25 cellular contexts compared by ENCODE assay signal in the genomic region with DNA sequence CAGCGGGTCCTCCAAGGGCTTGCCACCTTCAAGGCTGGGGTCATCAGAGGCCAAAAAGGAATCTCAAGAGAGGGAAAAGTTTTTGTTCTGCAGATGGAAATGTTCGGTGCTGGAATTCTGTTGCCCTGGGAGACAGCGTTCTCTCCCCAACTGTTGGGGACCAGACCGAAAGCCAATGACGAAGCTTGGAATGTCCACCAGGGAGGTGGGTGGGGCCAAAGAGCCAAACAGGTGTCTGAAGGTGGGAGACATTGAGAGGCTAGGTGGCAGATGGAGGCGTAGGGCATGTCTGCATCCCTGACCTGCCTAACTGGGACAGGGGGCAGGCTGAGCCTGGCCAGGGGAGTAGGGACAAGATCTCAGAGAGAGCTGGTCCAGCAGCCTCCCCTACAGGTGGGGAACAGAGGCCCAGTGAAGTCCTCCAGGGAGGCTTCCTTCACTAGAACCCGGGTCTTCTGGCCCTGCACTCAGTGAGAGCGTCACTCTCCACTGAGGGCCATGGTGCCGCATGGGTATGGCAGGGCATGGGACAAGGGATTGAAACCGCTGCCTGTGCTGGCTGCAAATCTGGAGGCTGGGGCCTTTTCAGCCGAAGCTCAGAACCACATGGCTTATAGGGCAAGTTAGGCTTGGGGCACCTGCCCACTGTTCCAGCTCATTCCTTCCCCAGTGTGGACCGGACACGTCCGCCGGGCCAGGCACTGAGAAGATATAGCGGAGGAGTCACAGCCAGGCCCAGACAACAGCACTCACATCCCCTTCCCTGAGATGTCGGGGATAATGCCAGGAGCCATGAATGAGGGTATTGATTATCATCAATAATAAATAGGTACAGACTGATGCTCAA. TPM values are rescaled to one million over a fixed set of nuclear protein-coding genes. Genes with fewer than 3 reads are reported as not detected.
DNase-seq lines count a peak whose midpoint lies in the region; ATAC-seq and TF ChIP-seq lines count a peak whose summit lies in the region.
"Had no signal": no experiment of that assay in that cellular context is flagged by ENCODE, and none has a peak within 500 bp of the region (broad histone marks: within the 10 kb centered on the region; RNA-seq: fewer than 3 reads in every experiment).

No MANE protein-coding gene starts in this region.

- no peaks in the 10 kb centered on the region for H3K79me2 ChIP-seq in GM23338 (replicated peaks; ENCODE audit: insufficient read depth)
- no peaks in the 10 kb centered on the region for H3K79me2 ChIP-seq in neural progenitor cell (ENCODE audit: low read depth)

- H3K4me2 ChIP-seq in GM23338 (no peak overlapping the region), neural progenitor cell (no peak overlapping the region)

- H3K27me3 ChIP-seq in GM23338 (ENCODE audit: insufficient read depth), result peaks cover 19% of the 10 kb centered on the region
- H3K27me3 ChIP-seq in neural progenitor cell, result peaks cover 56% of the 10 kb centered on the region
- H3K27me3 ChIP-seq in uterus, result no peaks in the 10 kb centered on the region

- no peaks in the 10 kb centered on the region for H3K9me2 ChIP-seq in GM23338 (ENCODE audit: insufficient read depth)

- H3K36me3 ChIP-seq in GM23338 (ENCODE audit: insufficient read depth) (no peaks in the 10 kb centered on the region), neural progenitor cell (no peaks in the 10 kb centered on the region), uterus (no peaks in the 10 kb centered on the region)
- H3K36me3 ChIP-seq: BLaER1 treated with 17β-estradiol and CSF1 and Interleukin-3, amounts not matched to agents 10 nM and 100 nM; esophagus squamous epithelium; thoracic aorta had no signal

- no peak overlapping the region for H3K27ac Mint-ChIP-seq in activated T-cell treated with anti-CD3 and anti-CD28 coated beads, Interleukin-2, amount 50 U/mL, for 24 hours
- H3K27ac Mint-ChIP-seq in GM23338, result no peak overlapping the region
- no peak overlapping the region for H3K27ac Mint-ChIP-seq in effector memory CD8-positive, alpha-beta T cell
- no peak overlapping the region for H3K27ac Mint-ChIP-seq in neural progenitor cell
- H3K27ac Mint-ChIP-seq: activated CD8-positive, alpha-beta memory T cell treated with anti-CD3 and anti-CD28 coated beads, Interleukin-2, amount 10 ng/mL, durations not matched to agents 7 days and 5 days had no signal

- no peak overlapping the region for H3K4me3 ChIP-seq in GM23338
- H3K4me3 ChIP-seq in neural progenitor cell, result no peak overlapping the region
- no peak overlapping the region for H3K4me3 ChIP-seq in uterus
- H3K4me3 ChIP-seq: BLaER1 treated with 17β-estradiol and CSF1 and Interleukin-3, amounts not matched to agents 10 nM and 100 nM; esophagus squamous epithelium; thoracic aorta had no signal

- no peak for DNase-seq in activated T-cell treated with anti-CD3 and anti-CD28 coated beads, Interleukin-2, amount 50 U/mL, for 24 hours
- DNase-seq in activated T-cell treated with anti-CD3 and anti-CD28 coated beads, Interleukin-2, amount 50 U/mL, for 48 hours, result no peak
- DNase-seq in GM23338 (ENCODE audit: low spot score) (peak; percentile 75), neural progenitor cell (ENCODE audit: low spot score) (no peak), NCI-H2029 (lab: John Stamatoyannopoulos, UW) (no peak), uterus (no peak)
- DNase-seq in effector memory CD8-positive, alpha-beta T cell, result no peak
- DNase-seq: activated CD4-positive, CD25-positive, alpha-beta regulatory T cell; activated CD8-positive, alpha-beta memory T cell treated with anti-CD3 and anti-CD28 coated beads, Interleukin-2, amount 10 ng/mL, durations not matched to agents 7 days and 5 days; activated effector memory CD4-positive, alpha-beta T cell treated with anti-CD3 and anti-CD28 coated beads, Interleukin-2, amount 50 U/mL, for 16 hours; cerebellar nuclear complex; effector CD4-positive, alpha-beta T cell; esophagus squamous epithelium; midbrain; NCI-H1417 treated with DMSO at 0.1 percent for 48 hours; NCI-H526; nucleus accumbens; stimulated activated CD4-positive, alpha-beta T cell treated with anti-CD3 and anti-CD28 coated beads, Interleukin-15, amount 100 ng/mL, for 24 hours; T-helper 9 cell had no signal

- no peak for ATAC-seq in GM23338
- no peak for ATAC-seq in effector memory CD8-positive, alpha-beta T cell (replicated peaks)
- no peak for ATAC-seq in GM21381 (IDR thresholded peaks at IDR 0.05; ENCODE audit: unreplicated experiment)
- ATAC-seq: activated CD8-positive, alpha-beta memory T cell treated with anti-CD3 and anti-CD28 coated beads, Interleukin-2, amount 10 ng/mL, durations not matched to agents 7 days and 5 days; SK-N-SH treated with all-trans-retinoic acid at 6 μM for 48 hours had no signal

- no peak for TF ChIP-seq POLR2A in uterus (IDR thresholded peaks at IDR 0.05)

- no peaks in the 10 kb centered on the region for H3K9me3 ChIP-seq in neural progenitor cell (ENCODE audit: low read depth)
- no peaks in the 10 kb centered on the region for H3K9me3 ChIP-seq in uterus
- H3K9me3 ChIP-seq: BLaER1 treated with 17β-estradiol and CSF1 and Interleukin-3, amounts not matched to agents 10 nM and 100 nM; esophagus squamous epithelium; thoracic aorta had no signal

- peak overlapping the region; percentile 8 for H3K4me3 Mint-ChIP-seq in activated T-cell treated with anti-CD3 and anti-CD28 coated beads, Interleukin-2, amount 50 U/mL, for 24 hours
- peak overlapping the region; percentile 61 for H3K4me3 Mint-ChIP-seq in GM23338
- peak overlapping the region; percentile 29 to 59 for H3K4me3 Mint-ChIP-seq in effector memory CD8-positive, alpha-beta T cell
- H3K4me3 Mint-ChIP-seq in neural progenitor cell, result peak overlapping the region; percentile 73
- H3K4me3 Mint-ChIP-seq: activated CD8-positive, alpha-beta memory T cell treated with anti-CD3 and anti-CD28 coated beads, Interleukin-2, amount 10 ng/mL, durations not matched to agents 7 days and 5 days had no signal

- no peak overlapping the region for H2AFZ ChIP-seq in GM23338
- H2AFZ ChIP-seq in neural progenitor cell (replicated peaks), result no peak overlapping the region

- H3K4me1 ChIP-seq in GM23338 (ENCODE audit: insufficient read depth) (no peaks in the 10 kb centered on the region), neural progenitor cell (peaks cover 5% of the 10 kb centered on the region), uterus (peaks cover 0 to 16% of the 10 kb centered on the region in 2 donors)

- no peak overlapping the region for H3K9ac ChIP-seq in neural progenitor cell
- H3K9ac ChIP-seq: BLaER1 treated with 17β-estradiol and CSF1 and Interleukin-3, amounts not matched to agents 10 nM and 100 nM had no signal

- H3K4me1 Mint-ChIP-seq in activated T-cell treated with anti-CD3 and anti-CD28 coated beads, Interleukin-2, amount 50 U/mL, for 24 hours (ENCODE audit: low read depth), result peaks cover 25% of the 10 kb centered on the region
- peaks cover 13% of the 10 kb centered on the region for H3K4me1 Mint-ChIP-seq in GM23338
- peaks cover 25 to 27% of the 10 kb centered on the region in 2 donors for H3K4me1 Mint-ChIP-seq in effector memory CD8-positive, alpha-beta T cell (ENCODE audit: low read depth in 2 of 2)
- H3K4me1 Mint-ChIP-seq in neural progenitor cell, result peaks cover 11% of the 10 kb centered on the region

- intact Hi-C loops in uterus (cut with DNase I; ENCODE audit: low total_unique reads), result no loop called here

- H3K27me3 Mint-ChIP-seq in activated T-cell treated with anti-CD3 and anti-CD28 coated beads, Interleukin-2, amount 50 U/mL, for 24 hours, result peaks cover 9% of the 10 kb centered on the region
- H3K27me3 Mint-ChIP-seq in GM23338 (ENCODE audit: insufficient read depth, low read depth, poor library complexity) (peaks cover 37% of the 10 kb centered on the region), neural progenitor cell (ENCODE audit: insufficient read depth, low read depth) (peaks cover 46% of the 10 kb centered on the region)
- peaks cover 0 to 11% of the 10 kb centered on the region in 2 donors for H3K27me3 Mint-ChIP-seq in effector memory CD8-positive, alpha-beta T cell

- H4K20me1 ChIP-seq in GM23338 (replicated peaks; ENCODE audit: insufficient read depth) (no peaks in the 10 kb centered on the region), neural progenitor cell (ENCODE audit: low read depth) (peaks cover 5% of the 10 kb centered on the region)
- H4K20me1 ChIP-seq: BLaER1 treated with 17β-estradiol and CSF1 and Interleukin-3, amounts not matched to agents 10 nM and 100 nM had no signal

- H3K27ac ChIP-seq in GM23338 (ENCODE audit: low read depth), result no peak overlapping the region
- no peak overlapping the region for H3K27ac ChIP-seq in neural progenitor cell
- H3K27ac ChIP-seq in uterus, result no peak overlapping the region
- H3K27ac ChIP-seq: BLaER1 treated with 17β-estradiol and CSF1 and Interleukin-3, amounts not matched to agents 10 nM and 100 nM; esophagus squamous epithelium; thoracic aorta had no signal

- TF ChIP-seq CTCF in GM23338 (conservative IDR thresholded peaks at IDR 0.05; ENCODE audit: low read depth in 2 of 2), result 0 out of 4 replicates have a peak, but pooled peaks of 1 of the 2 experiments have one; percentile 24
- no peak for TF ChIP-seq CTCF in neural progenitor cell (IDR thresholded peaks at IDR 0.05)
- no peak for TF ChIP-seq CTCF in uterus (IDR thresholded peaks at IDR 0.05)

- H3K9me3 Mint-ChIP-seq in activated T-cell treated with anti-CD3 and anti-CD28 coated beads, Interleukin-2, amount 50 U/mL, for 24 hours, result no peaks in the 10 kb centered on the region
- H3K9me3 Mint-ChIP-seq in GM23338 (no peaks in the 10 kb centered on the region), neural progenitor cell (no peaks in the 10 kb centered on the region)
- no peaks in the 10 kb centered on the region for H3K9me3 Mint-ChIP-seq in effector memory CD8-positive, alpha-beta T cell
- H3K9me3 Mint-ChIP-seq: IgD-negative memory B cell had no signal

- H3F3A ChIP-seq in GM23338 (replicated peaks; ENCODE audit: low read depth) (peaks cover 15% of the 10 kb centered on the region; the same call in 1 of the 2 replicates), neural progenitor cell (ENCODE audit: low read depth) (peaks cover 5% of the 10 kb centered on the region)

- peaks cover 1% of the 10 kb centered on the region for H3K36me3 Mint-ChIP-seq in activated T-cell treated with anti-CD3 and anti-CD28 coated beads, Interleukin-2, amount 50 U/mL, for 24 hours (ENCODE audit: low read depth)
- H3K36me3 Mint-ChIP-seq in GM23338 (ENCODE audit: low read depth), result no peaks in the 10 kb centered on the region
- peaks cover 8% of the 10 kb centered on the region for H3K36me3 Mint-ChIP-seq in effector memory CD8-positive, alpha-beta T cell (ENCODE audit: insufficient read depth)
- peaks cover 2% of the 10 kb centered on the region for H3K36me3 Mint-ChIP-seq in neural progenitor cell
- H3K36me3 Mint-ChIP-seq: IgD-negative memory B cell had no signal

RNA-seq across cellular contexts. Expression of a gene that starts 5.0 kb away (rescaled TPM):
- 2.1 and 2.2 TPM in 2 replicates for total RNA-seq in GM23338 (2014; rRNA removed; shearing (Covaris generic))
- 0.57 and 0.75 TPM in 2 replicates for polyA plus RNA-seq in GM23338 (2016; fragmentation: Nextera tagmentation; extraction: Ambion mirVana)
- 0.32 and 1.5 TPM in 2 replicates for total RNA-seq in neural progenitor cell (ENCODE audit: low replicate concordance)
- 10 to 100 TPM in 1 of 4 donors, 1 to 10 TPM in 2, under 1 TPM in 1; 0.26 to 15.9 (median 3.6) TPM for total RNA-seq in uterus

RNA-seq across cellular contexts. Expression of a gene that starts 8.2 kb away (rescaled TPM):
- total RNA-seq in GM23338 (2014; rRNA removed; shearing (Covaris generic)), result 2.4 and 4.4 TPM in 2 replicates
- 1.6 and 2.0 TPM in 2 replicates for polyA plus RNA-seq in GM23338 (2016; fragmentation: Nextera tagmentation; extraction: Ambion mirVana)
- total RNA-seq in neural progenitor cell (ENCODE audit: low replicate concordance), result 5.4 and 11.5 TPM in 2 replicates
- 10 to 100 TPM in 1 of 4 donors, 1 to 10 TPM in 3; 6.3 to 45.3 (median 8.1) TPM for total RNA-seq in uterus
- total RNA-seq: A673; activated CD8-positive, alpha-beta memory T cell treated with anti-CD3 and anti-CD28 coated beads, Interleukin-2, amount 10 ng/mL, durations not matched to agents 7 days and 5 days had no signal

Comparison
In these comparisons a context has a peak if more than half of its experiments do, and no peak if none do; other contexts are left out.
1. H3K4me3 Mint-ChIP-seq: peak in every context shown above with its lines; median percentile 73 in neural progenitor cell; 61 in GM23338; 44 in effector memory CD8-positive, alpha-beta T cell; 8 in activated T-cell treated with anti-CD3 and anti-CD28 coated beads, Interleukin-2, amount 50 U/mL, for 24 hours.